7 cellular contexts compared by ENCODE assay signal in the genomic region with DNA sequence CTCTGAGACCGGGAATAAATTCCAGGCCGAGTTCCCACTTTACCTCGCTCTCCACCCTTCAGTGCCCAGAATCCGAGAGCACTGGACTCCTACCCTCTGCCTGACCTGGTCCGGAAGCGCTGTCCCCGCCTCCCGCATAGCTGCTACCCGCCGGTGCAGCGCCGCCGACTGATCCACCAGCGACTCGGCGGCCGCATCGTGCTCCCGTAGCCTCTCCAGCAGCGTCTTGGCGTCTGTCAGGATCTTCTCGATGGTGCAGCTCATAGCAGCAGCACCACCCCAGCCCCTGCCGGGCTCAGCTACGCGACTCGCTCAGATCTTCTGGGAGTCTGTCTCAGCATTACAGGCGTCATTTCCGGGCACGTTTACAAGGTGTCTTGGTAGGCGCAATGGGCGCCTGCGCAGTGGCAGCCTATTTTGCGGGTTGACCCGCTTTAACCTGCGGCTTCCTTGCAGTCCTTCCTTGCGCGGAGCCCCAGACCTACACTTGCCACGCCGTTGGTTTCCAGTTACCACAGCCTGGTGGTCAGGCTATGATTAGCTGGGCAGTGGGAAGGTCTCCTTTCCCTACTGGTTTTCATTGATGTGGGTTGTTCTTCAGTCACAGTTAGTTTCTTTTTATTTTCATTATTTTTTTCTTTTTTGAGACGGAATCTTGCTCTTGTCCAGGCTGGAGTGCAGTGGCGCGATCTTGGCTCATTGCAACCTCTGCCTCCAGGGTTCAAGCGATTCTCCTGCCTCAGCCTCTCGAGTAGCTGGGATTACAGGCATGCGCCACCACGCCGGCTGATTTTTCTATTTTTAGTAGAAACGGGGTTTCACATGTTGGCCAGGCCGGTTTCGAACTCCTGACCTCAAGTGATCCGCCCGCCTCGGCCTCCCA.
DNase-seq lines count a peak whose midpoint lies in the region; ATAC-seq and TF ChIP-seq lines count a peak whose summit lies in the region.

A gene (minus strand): TSS at position 342 of the 883 bp plus-strand sequence. CDS start 78 bp downstream, at position 264.

- DNase-seq in NCI-H2081 (lab: John Stamatoyannopoulos, UW) (peak; percentile 80 to 93), T1000 (lab: John Stamatoyannopoulos, UW) (peak; percentile 87), astrocyte of the spinal cord (ENCODE audit: low read depth, low spot score) (peak; percentile 97), hypothalamus (lab: John Stamatoyannopoulos, UW) (peak; percentile 41 to 94 (median 85)), retinal pigment epithelial cell (ENCODE audit: low read depth) (peak; percentile 84)

- in situ Hi-C loops in astrocyte of the spinal cord (cut with HindIII; ENCODE audit: low sequenced_read_pairs), result no loop called here

- ATAC-seq in GM18511 (IDR thresholded peaks at IDR 0.05; ENCODE audit: unreplicated experiment), result peak; percentile 99
- peak; percentile 99 for ATAC-seq in HG03039 (IDR thresholded peaks at IDR 0.05; ENCODE audit: unreplicated experiment)

- peak within 1 kb of the TSS; percentile 87 for H3K4me3 ChIP-seq in astrocyte of the spinal cord (ENCODE audit: low read depth, low read length)
- peak within 1 kb of the TSS; percentile 94 for H3K4me3 ChIP-seq in retinal pigment epithelial cell (ENCODE audit: low read length)

- no peak for TF ChIP-seq CTCF in astrocyte of the spinal cord (IDR thresholded peaks at IDR 0.05; ENCODE audit: low read depth, low read length)
- no peak for TF ChIP-seq CTCF in retinal pigment epithelial cell (conservative IDR thresholded peaks at IDR 0.05; ENCODE audit: low read depth, low read length)

Comparison
In these comparisons a context has a peak if more than half of its experiments do, and no peak if none do; other contexts are left out.
1. Peak in every context shown above with its lines: DNase-seq, ATAC-seq and H3K4me3 ChIP-seq.